Comparison of ENCODE assay signal across 11 cellular contexts in the genomic region with DNA sequence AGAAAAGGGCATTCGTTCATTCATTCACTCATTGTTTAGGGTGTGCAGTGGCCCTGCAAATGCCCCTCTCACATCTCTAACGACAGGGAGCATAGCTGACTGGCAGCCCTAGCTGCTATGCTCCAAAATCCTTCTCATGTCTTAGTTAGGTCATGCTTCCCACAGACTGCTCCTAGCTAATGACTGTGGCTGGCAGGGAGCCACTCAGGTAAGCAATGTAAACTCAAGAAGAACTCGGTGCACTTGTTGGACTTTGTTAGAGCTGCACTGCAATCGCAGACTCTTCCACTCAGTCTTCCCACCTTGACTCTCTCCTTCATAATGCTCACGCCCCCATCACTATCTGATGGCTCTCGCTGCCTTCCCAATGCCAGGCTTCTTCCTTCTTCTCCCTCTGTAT. TPM values are rescaled to one million over a fixed set of nuclear protein-coding genes. Genes with fewer than 3 reads are reported as not detected.
DNase-seq lines count a peak whose midpoint lies in the region; ATAC-seq and TF ChIP-seq lines count a peak whose summit lies in the region.
"Had no signal": no experiment of that assay in that cellular context is flagged by ENCODE, and none has a peak within 500 bp of the region (broad histone marks: within the 10 kb centered on the region; RNA-seq: fewer than 3 reads in every experiment).

No MANE protein-coding gene starts in this region.

- no peak overlapping the region for H3K27ac Mint-ChIP-seq in activated naive CD4-positive, alpha-beta T cell treated with anti-CD3 and anti-CD28 coated beads for 36 hours
- peak overlapping the region; percentile 63 for H3K27ac Mint-ChIP-seq in activated T-helper 17 cell treated with anti-CD3 and anti-CD28 coated beads, Interleukin-2, amount 50 U/mL, for 72 hours

- no peak for TF ChIP-seq POLR2A in right lobe of liver (IDR thresholded peaks at IDR 0.05)
- TF ChIP-seq POLR2A in thyroid gland (IDR thresholded peaks at IDR 0.05): no peak

- 57% methylated on average over 6 of the region's 6 CpGs for WGBS in right lobe of liver (ENCODE audit: insufficient coverage, low coverage, low lambda C conversion rate, missing lambda C conversion rate)
- WGBS in thyroid gland, 2 donors: 49 to 50% methylated on average over 6 of the region's 6 CpGs

- H3K27me3 Mint-ChIP-seq in activated naive CD4-positive, alpha-beta T cell treated with anti-CD3 and anti-CD28 coated beads for 36 hours (ENCODE audit: low read depth): peaks cover 1% of the 10 kb centered on the region
- H3K27me3 Mint-ChIP-seq in activated T-helper 17 cell treated with anti-CD3 and anti-CD28 coated beads, Interleukin-2, amount 50 U/mL, for 72 hours: peaks cover 2% of the 10 kb centered on the region

- no peak for ATAC-seq in activated T-helper 17 cell treated with anti-CD3 and anti-CD28 coated beads, Interleukin-2, amount 50 U/mL, for 72 hours (replicated peaks)
- peak; percentile 35 to 65 (median 36) for ATAC-seq in right lobe of liver
- ATAC-seq in HG03439 (IDR thresholded peaks at IDR 0.05; ENCODE audit: unreplicated experiment): no peak

- no peaks in the 10 kb centered on the region for H3K9me3 ChIP-seq in right lobe of liver
- H3K9me3 ChIP-seq in thyroid gland: no peaks in the 10 kb centered on the region
- H3K9me3 ChIP-seq: BLaER1 treated with 17β-estradiol and CSF1 and Interleukin-3, amounts not matched to agents 10 nM and 100 nM had no signal

- H3K36me3 ChIP-seq in right lobe of liver (no peaks in the 10 kb centered on the region), thyroid gland (no peaks in the 10 kb centered on the region)
- H3K36me3 ChIP-seq: BLaER1 treated with 17β-estradiol and CSF1 and Interleukin-3, amounts not matched to agents 10 nM and 100 nM had no signal

- H3K27me3 ChIP-seq in right lobe of liver (no peaks in the 10 kb centered on the region), thyroid gland (no peaks in the 10 kb centered on the region)
- H3K27me3 ChIP-seq: BLaER1 treated with 17β-estradiol and CSF1 and Interleukin-3, amounts not matched to agents 10 nM and 100 nM had no signal

- peak overlapping the region in 2 of 3 donors; percentile 21 to 27 for H3K4me3 ChIP-seq in right lobe of liver
- peak overlapping the region in 1 of 3 donors; percentile 11 for H3K4me3 ChIP-seq in thyroid gland (replicated peaks in 1 of 3)
- H3K4me3 ChIP-seq: BLaER1 treated with 17β-estradiol and CSF1 and Interleukin-3, amounts not matched to agents 10 nM and 100 nM had no signal

- CTCF ChIA-PET in activated naive CD4-positive, alpha-beta T cell treated with anti-CD3 and anti-CD28 coated beads for 36 hours (lab: Charles Lee): interaction anchor here (0.6 to 21.1 kb wide), 47 partner anchors 9 to 699 kb away, joined by 3 to 329 read pairs (median 4); a partner anchor contains a TSS

- H3K27ac ChIP-seq in right lobe of liver (no peak overlapping the region), thyroid gland (no peak overlapping the region)

- H3K9me3 Mint-ChIP-seq in activated naive CD4-positive, alpha-beta T cell treated with anti-CD3 and anti-CD28 coated beads for 36 hours: no peaks in the 10 kb centered on the region
- no peaks in the 10 kb centered on the region for H3K9me3 Mint-ChIP-seq in activated T-helper 17 cell treated with anti-CD3 and anti-CD28 coated beads, Interleukin-2, amount 50 U/mL, for 72 hours

- no peaks in the 10 kb centered on the region for H3K36me3 Mint-ChIP-seq in activated naive CD4-positive, alpha-beta T cell treated with anti-CD3 and anti-CD28 coated beads for 36 hours (ENCODE audit: low read depth)
- no peaks in the 10 kb centered on the region for H3K36me3 Mint-ChIP-seq in activated T-helper 17 cell treated with anti-CD3 and anti-CD28 coated beads, Interleukin-2, amount 50 U/mL, for 72 hours (ENCODE audit: low read depth)

- intact Hi-C loops in activated naive CD4-positive, alpha-beta T cell treated with anti-CD3 and anti-CD28 coated beads for 36 hours (cut with micrococcal nuclease): loop anchor here (1.0 to 10.0 kb wide), 14 partner anchors 122 to 1026 kb away; no protein-coding TSS in a partner anchor
- intact Hi-C loops in right lobe of liver (cut with DNase I) (loop anchor here (10.0 kb wide), 1 partner anchor 128 kb away; no protein-coding TSS in a partner anchor), thyroid gland (cut with DNase I) (loop anchor here (10.0 kb wide), 2 partner anchors 118 to 148 kb away; a partner anchor contains a TSS)

- no peak for DNase-seq in activated naive CD4-positive, alpha-beta T cell treated with anti-CD3 and anti-CD28 coated beads for 36 hours
- DNase-seq in activated naive CD4-positive, alpha-beta T cell treated with anti-CD3 and anti-CD28 coated beads, Interleukin-2, amount 50 U/mL, for 16 hours: no peak
- DNase-seq in right lobe of liver (no peak), thyroid gland (peak; percentile 80 to 81), DMS53 treated with DMSO at 0.1 percent for 48 hours (lab: John Stamatoyannopoulos, UW; ENCODE audit: unreplicated experiment) (no peak), UCSD-AML1 (lab: John Stamatoyannopoulos, UW; ENCODE audit: unreplicated experiment) (no peak)
- DNase-seq: NCI-H187, Right ventricle myocardium superior had no signal

- peaks cover 7% of the 10 kb centered on the region for H3K4me1 Mint-ChIP-seq in activated naive CD4-positive, alpha-beta T cell treated with anti-CD3 and anti-CD28 coated beads for 36 hours (ENCODE audit: low read depth)
- H3K4me1 Mint-ChIP-seq in activated T-helper 17 cell treated with anti-CD3 and anti-CD28 coated beads, Interleukin-2, amount 50 U/mL, for 72 hours: peaks cover 5% of the 10 kb centered on the region

- peak overlapping the region; percentile 80 for H3K4me3 Mint-ChIP-seq in activated naive CD4-positive, alpha-beta T cell treated with anti-CD3 and anti-CD28 coated beads for 36 hours
- H3K4me3 Mint-ChIP-seq in activated T-helper 17 cell treated with anti-CD3 and anti-CD28 coated beads, Interleukin-2, amount 50 U/mL, for 72 hours: peak overlapping the region; percentile 71

- TF ChIP-seq CTCF in right lobe of liver (IDR thresholded peaks at IDR 0.05) (no peak), thyroid gland (IDR thresholded peaks at IDR 0.05) (no peak)

- H3K4me1 ChIP-seq in right lobe of liver: peaks cover 0 to 28% (median 0%) of the 10 kb centered on the region in 4 donors
- H3K4me1 ChIP-seq in thyroid gland: peaks cover 0 to 7% of the 10 kb centered on the region in 2 donors

RNA-seq across cellular contexts. Expression of a gene that starts 24.1 kb away (rescaled TPM):
- total RNA-seq in activated naive CD4-positive, alpha-beta T cell treated with anti-CD3 and anti-CD28 coated beads for 36 hours: not detected
- under 1 TPM in 1 of 2 donors, not detected in 1; 0.24 TPM for total RNA-seq in activated T-helper 17 cell treated with anti-CD3 and anti-CD28 coated beads, Interleukin-2, amount 50 U/mL, for 72 hours
- total RNA-seq in right lobe of liver: not detected
- 1 to 10 TPM in 1 of 4 donors, not detected in 3; 1.2 TPM for total RNA-seq in thyroid gland

RNA-seq across cellular contexts. Expression of a gene that starts 40.7 kb away (rescaled TPM):
- total RNA-seq in activated naive CD4-positive, alpha-beta T cell treated with anti-CD3 and anti-CD28 coated beads for 36 hours: under 1 TPM; 0.52 to 0.83 TPM
- total RNA-seq in activated T-helper 17 cell treated with anti-CD3 and anti-CD28 coated beads, Interleukin-2, amount 50 U/mL, for 72 hours: 1 to 10 TPM in 1 of 2 donors, under 1 TPM in 1; 0.24 to 1.9 TPM
- 1 to 10 TPM in 2 of 6 experiments, under 1 TPM in 1, not detected in 3; 0.46 to 2.0 (median 1.4) TPM for total RNA-seq in right lobe of liver
- total RNA-seq in thyroid gland: 1 to 10 TPM in 1 of 4 donors, under 1 TPM in 3; 0.29 to 2.0 (median 0.49) TPM

RNA-seq across cellular contexts. Expression of a gene that starts 49.3 kb away (rescaled TPM):
- not detected for total RNA-seq in activated naive CD4-positive, alpha-beta T cell treated with anti-CD3 and anti-CD28 coated beads for 36 hours
- total RNA-seq in activated T-helper 17 cell treated with anti-CD3 and anti-CD28 coated beads, Interleukin-2, amount 50 U/mL, for 72 hours: not detected
- total RNA-seq in right lobe of liver (not detected), thyroid gland (not detected)
- total RNA-seq: Right ventricle myocardium superior had no signal

Comparison
In these comparisons a context has a peak if more than half of its experiments do, and no peak if none do; other contexts are left out.
1. DNase-seq: peak in thyroid gland (2 of 2); none in activated naive CD4-positive, alpha-beta T cell treated with anti-CD3 and anti-CD28 coated beads for 36 hours (single experiment), activated naive CD4-positive, alpha-beta T cell treated with anti-CD3 and anti-CD28 coated beads, Interleukin-2, amount 50 U/mL, for 16 hours (single experiment), right lobe of liver (0 of 3), DMS53 treated with DMSO at 0.1 percent for 48 hours (single experiment) and UCSD-AML1 (single experiment).
2. ATAC-seq: peak in right lobe of liver (4 of 4); none in activated T-helper 17 cell treated with anti-CD3 and anti-CD28 coated beads, Interleukin-2, amount 50 U/mL, for 72 hours (single experiment) and HG03439 (single experiment).